ENCODE assay signal across 8 cellular contexts in the genomic region with DNA sequence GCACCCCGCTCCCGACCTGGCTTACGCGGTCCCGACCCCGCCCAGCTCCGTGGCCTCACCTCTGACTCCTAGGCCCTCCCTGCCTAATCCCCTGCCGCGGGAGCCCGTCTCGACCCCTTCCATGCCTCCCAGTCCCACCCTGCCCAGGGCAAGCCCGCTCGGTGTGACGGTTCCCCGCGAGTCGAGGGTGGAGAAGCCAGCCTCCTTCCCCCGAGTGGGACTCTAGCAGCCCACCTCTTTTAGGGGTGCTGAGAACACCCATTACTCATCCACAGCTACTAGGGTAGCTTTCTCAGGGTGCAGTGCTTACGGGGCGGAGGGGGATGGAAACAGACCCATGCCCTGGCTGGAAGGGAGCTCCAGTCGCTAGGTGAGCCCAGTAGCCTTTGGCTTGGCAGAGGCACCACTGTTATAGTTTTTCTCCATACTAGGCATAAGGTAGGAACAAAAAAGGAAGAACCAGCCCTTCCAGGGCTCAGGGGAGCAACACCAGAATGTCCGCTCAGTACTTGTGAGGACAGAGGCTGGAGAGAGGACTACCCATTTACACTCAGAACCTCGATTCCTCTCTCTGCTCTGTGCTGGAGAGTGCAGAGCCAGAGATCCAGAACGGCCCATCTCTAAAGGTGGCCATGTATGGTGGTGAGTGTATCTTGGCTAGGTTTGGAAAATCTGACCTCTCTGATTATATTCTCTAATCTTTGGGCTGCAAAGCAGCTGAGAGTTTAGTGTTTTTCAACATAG. TPM values are rescaled to one million over a fixed set of nuclear protein-coding genes. Genes with fewer than 3 reads are reported as not detected.
DNase-seq lines count a peak whose midpoint lies in the region; ATAC-seq and TF ChIP-seq lines count a peak whose summit lies in the region.

No MANE protein-coding gene starts in this region.

- CTCF ChIA-PET in BJ (lab: Yijun Ruan, JAX) = interaction anchor here (0.5 to 3.2 kb wide), 8 partner anchors 10 to 404 kb away, joined by 3 to 28 read pairs (median 6); a partner anchor contains a TSS

- POLR2A ChIA-PET in BJ (lab: Charles Lee) = interaction anchor here (1.0 to 1.1 kb wide), 2 partner anchors 10 to 13 kb away, joined by 5 to 7 read pairs; no protein-coding TSS in a partner anchor

- WGBS in ovary, 3 donors = 3 to 5% (median 3%) methylated on average over 17 to 24 of the region's 24 CpGs

- no peak for TF ChIP-seq EP300 in ovary (IDR thresholded peaks at IDR 0.05)

- TF ChIP-seq CTCF in BJ (IDR thresholded peaks at IDR 0.05; ENCODE audit: insufficient read depth, low read depth, low read length) = no peak
- TF ChIP-seq CTCF in ovary (IDR thresholded peaks at IDR 0.05) = no peak

- ATAC-seq in HG02763 (IDR thresholded peaks at IDR 0.05; ENCODE audit: unreplicated experiment) = peak; percentile 0
- ATAC-seq in HG03460 (IDR thresholded peaks at IDR 0.05; ENCODE audit: unreplicated experiment) = no peak

- TF ChIP-seq POLR2A in ovary (IDR thresholded peaks at IDR 0.05) = no peak

- DNase-seq in BJ (ENCODE audit: low read depth) (no peak), head of caudate nucleus (peak in 24 of 42 donors; percentile 20 to 58 (median 36)), ovary (peak in 4 of 5 donors; percentile 55 to 76 (median 66)), H4 (ENCODE audit: low spot score) (no peak), DMS79 (lab: John Stamatoyannopoulos, UW) (no peak)
- peak; percentile 73 for DNase-seq in activated CD8-positive, alpha-beta memory T cell treated with anti-CD3 and anti-CD28 coated beads, Interleukin-2, amount 50 U/mL, for 48 hours

- H3K27ac ChIP-seq in ovary = peak overlapping the region; percentile 74 to 87

- intact Hi-C loops in head of caudate nucleus (cut with DNase I) = loop anchor here (5.0 kb wide), 1 partner anchor 35 kb away; a partner anchor contains a TSS
- intact Hi-C loops in ovary (cut with DNase I) = loop anchor here in 2 of 4 donors (5.0 kb wide), 1 partner anchor 35 kb away; a partner anchor contains a TSS

- H3K4me3 ChIP-seq in BJ (ENCODE audit: low read depth, low read length) (peak overlapping the region; percentile 66), ovary (peak overlapping the region; percentile 93)

- peaks cover 5% of the 10 kb centered on the region for H3K4me1 ChIP-seq in ovary (ENCODE audit: insufficient read depth)

- H3K36me3 ChIP-seq in BJ (ENCODE audit: control insufficient read depth, insufficient read depth, low read length) (peaks cover 14% of the 10 kb centered on the region), ovary (no peaks in the 10 kb centered on the region)

- H3K9me3 ChIP-seq in ovary = no peaks in the 10 kb centered on the region

- H3K27me3 ChIP-seq in BJ (ENCODE audit: control insufficient read depth, insufficient read depth, low read length) (no peaks in the 10 kb centered on the region), ovary (no peaks in the 10 kb centered on the region)

RNA-seq across cellular contexts. Expression of a gene that starts 0.6 kb away (rescaled TPM):
- polyA plus RNA-seq in BJ (2011; rRNA removed) (25.9 and 32.7 TPM in 2 replicates), ovary (10 to 100 TPM; 17.6 to 24.8 TPM)
- polyA minus RNA-seq in BJ (2011; rRNA and poly(A)+ RNA removed) = 20.9 and 33.1 TPM in 2 replicates
- total RNA-seq in ovary = 10 to 100 TPM; 11.7 to 26.9 (median 23.9) TPM
- 25.2 and 27.8 TPM in 2 replicates for total RNA-seq in H4 (2014; rRNA removed; shearing (Covaris generic))

RNA-seq across cellular contexts. Expression of a gene that starts 19.3 kb away (rescaled TPM):
- 145 and 235 TPM in 2 replicates for polyA plus RNA-seq in BJ (2011; rRNA removed)
- polyA minus RNA-seq in BJ (2011; rRNA and poly(A)+ RNA removed) = 152 and 316 TPM in 2 replicates
- total RNA-seq in ovary = 100 to 1,000 TPM in 1 of 7 donors, 10 to 100 TPM in 6; 26.5 to 101 (median 73.9) TPM
- polyA plus RNA-seq in ovary = 10 to 100 TPM; 41.7 to 66.2 TPM
- 34.6 and 37.8 TPM in 2 replicates for total RNA-seq in H4 (2014; rRNA removed; shearing (Covaris generic))

RNA-seq across cellular contexts. Expression of a gene that starts 19.4 kb away (rescaled TPM):
- polyA plus RNA-seq in BJ (2011; rRNA removed) (755 and 887 TPM in 2 replicates), ovary (100 to 1,000 TPM; 379 to 588 TPM)
- 299 and 500 TPM in 2 replicates for polyA minus RNA-seq in BJ (2011; rRNA and poly(A)+ RNA removed)
- 100 to 1,000 TPM; 201 to 319 (median 264) TPM for total RNA-seq in ovary
- 328 and 330 TPM in 2 replicates for total RNA-seq in H4 (2014; rRNA removed; shearing (Covaris generic))

RNA-seq across cellular contexts. Expression of a gene that starts 26.3 kb away (rescaled TPM):
- polyA plus RNA-seq in BJ (2011; rRNA removed) (43.4 and 81.3 TPM in 2 replicates), ovary (100 to 1,000 TPM in 1 of 2 donors, 1 to 10 TPM in 1; 8.6 to 177 TPM)
- polyA minus RNA-seq in BJ (2011; rRNA and poly(A)+ RNA removed) = 35.4 and 46.7 TPM in 2 replicates
- total RNA-seq in ovary = 100 to 1,000 TPM; 121 to 321 (median 264) TPM
- total RNA-seq in H4 (2014; rRNA removed; shearing (Covaris generic)) = 10.8 and 30.2 TPM in 2 replicates

RNA-seq across cellular contexts. Expression of a gene that starts 34.5 kb away (rescaled TPM):
- 0.33 and 0.43 TPM in 2 replicates for polyA plus RNA-seq in BJ (2011; rRNA removed)
- 0.15 and 1.6 TPM in 2 replicates for polyA minus RNA-seq in BJ (2011; rRNA and poly(A)+ RNA removed)
- total RNA-seq in ovary = 10 to 100 TPM in 1 of 7 donors, 1 to 10 TPM in 6; 1.3 to 10.7 (median 8.0) TPM
- polyA plus RNA-seq in ovary = 1 to 10 TPM; 2.7 to 3.9 TPM
- 0.14 and 0.48 TPM in 2 replicates for total RNA-seq in H4 (2014; rRNA removed; shearing (Covaris generic))

Comparison
In these comparisons a context has a peak if more than half of its experiments do, and no peak if none do; other contexts are left out.
1. DNase-seq: peak in activated CD8-positive, alpha-beta memory T cell treated with anti-CD3 and anti-CD28 coated beads, Interleukin-2, amount 50 U/mL, for 48 hours (single experiment), head of caudate nucleus (24 of 42) and ovary (4 of 5); none in BJ (single experiment), H4 (single experiment) and DMS79 (single experiment).